In the genomic region with DNA sequence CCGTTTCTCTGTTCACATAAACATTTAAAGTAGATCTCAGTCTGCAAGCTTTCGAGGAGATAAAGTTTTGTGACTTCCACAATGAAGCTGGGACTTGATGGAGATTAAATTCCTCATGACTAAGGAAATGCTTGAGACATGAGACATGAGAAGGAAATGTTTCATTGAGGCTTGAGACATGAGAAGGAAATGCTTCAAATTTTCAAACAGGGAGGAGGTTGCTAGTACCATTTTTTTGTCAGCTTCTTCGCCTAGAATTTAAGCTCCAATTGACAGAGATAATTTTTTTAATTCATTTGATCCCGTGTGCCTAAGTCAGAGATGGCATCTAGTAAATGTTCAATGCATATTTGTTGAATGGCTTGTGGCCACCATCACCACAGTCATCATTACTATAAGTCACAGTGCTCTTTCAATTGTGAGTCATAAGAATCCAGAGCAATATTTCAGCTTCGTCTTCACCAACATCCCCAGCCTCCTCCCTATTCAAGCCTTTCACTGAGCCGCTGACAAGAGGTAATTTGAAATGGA, we compare ENCODE assay signal across 13 cellular contexts. TPM values are rescaled to one million over a fixed set of nuclear protein-coding genes. Genes with fewer than 3 reads are reported as not detected.
DNase-seq lines count a peak whose midpoint lies in the region; ATAC-seq and TF ChIP-seq lines count a peak whose summit lies in the region.
"Had no signal": no experiment of that assay in that cellular context is flagged by ENCODE, and none has a peak within 500 bp of the region (broad histone marks: within the 10 kb centered on the region; RNA-seq: fewer than 3 reads in every experiment).

No MANE protein-coding gene starts in this region.

- peaks cover 24% of the 10 kb centered on the region for H3K4me1 Mint-ChIP-seq in stimulated activated naive CD8-positive, alpha-beta T cell treated with anti-CD3 and anti-CD28 coated beads, Interleukin-15, Interleukin-2, amounts not matched to agents 100 ng/mL and 50 ng/mL, for 24 hours (ENCODE audit: low read depth)
- peaks cover 14% of the 10 kb centered on the region for H3K4me1 Mint-ChIP-seq in activated CD8-positive, alpha-beta T cell treated with anti-CD3 and anti-CD28 coated beads for 36 hours (ENCODE audit: low read depth)

- POLR2A ChIA-PET in activated CD8-positive, alpha-beta T cell treated with anti-CD3 and anti-CD28 coated beads for 36 hours (lab: Charles Lee) = interaction anchor here (0.6 to 1.8 kb wide), 2 partner anchors 20 to 69 kb away, joined by 3 to 4 read pairs; no protein-coding TSS in a partner anchor

- H3K4me1 ChIP-seq in foreskin keratinocyte = peaks cover 23% of the 10 kb centered on the region

- H3K27me3 ChIP-seq in foreskin keratinocyte = no peaks in the 10 kb centered on the region

- peaks cover 45% of the 10 kb centered on the region for H3K27me3 Mint-ChIP-seq in stimulated activated naive CD8-positive, alpha-beta T cell treated with anti-CD3 and anti-CD28 coated beads, Interleukin-15, Interleukin-2, amounts not matched to agents 100 ng/mL and 50 ng/mL, for 24 hours
- peaks cover 39% of the 10 kb centered on the region for H3K27me3 Mint-ChIP-seq in activated CD8-positive, alpha-beta T cell treated with anti-CD3 and anti-CD28 coated beads for 36 hours

- DNase-seq in activated naive CD4-positive, alpha-beta T cell treated with anti-CD3 and anti-CD28 coated beads, Interleukin-2, amount 50 U/mL, for 72 hours (ENCODE audit: low spot score in 2 of 2) = no peak
- no peak for DNase-seq in activated naive CD4-positive, alpha-beta T cell treated with anti-CD3 and anti-CD28 coated beads, Interleukin-2, amount 50 U/mL, for 16 hours
- peak; percentile 85 to 94 for DNase-seq in foreskin keratinocyte
- no peak for DNase-seq in activated CD8-positive, alpha-beta T cell treated with anti-CD3 and anti-CD28 coated beads for 36 hours
- no peak for DNase-seq in stimulated activated CD8-positive, alpha-beta memory T cell treated with anti-CD3 and anti-CD28 coated beads, Interleukin-4, amount 100 ng/mL, for 48 hours
- DNase-seq: stimulated activated naive B cell treated with anti-CD40 and anti-IgM and Interleukin-4, amounts not matched to agents 10 μg/mL and 1 μg/mL and 100 μg/mL, for 72 hours had no signal

- no peak overlapping the region for H3K27ac Mint-ChIP-seq in activated naive CD4-positive, alpha-beta T cell treated with anti-CD3 and anti-CD28 coated beads, Interleukin-2, amount 50 U/mL, for 72 hours
- no peak overlapping the region for H3K27ac Mint-ChIP-seq in stimulated activated naive CD8-positive, alpha-beta T cell treated with anti-CD3 and anti-CD28 coated beads, Interleukin-15, Interleukin-2, amounts not matched to agents 100 ng/mL and 50 ng/mL, for 24 hours
- H3K27ac Mint-ChIP-seq in activated CD8-positive, alpha-beta T cell treated with anti-CD3 and anti-CD28 coated beads for 36 hours = no peak overlapping the region
- H3K27ac Mint-ChIP-seq: CD14-positive monocyte; stimulated activated naive B cell treated with anti-CD40 and anti-IgM and Interleukin-4, amounts not matched to agents 10 μg/mL and 1 μg/mL and 100 μg/mL, for 72 hours had no signal

- TF ChIP-seq CTCF in VCaP (conservative IDR thresholded peaks at IDR 0.05) = no peak
- TF ChIP-seq CTCF in foreskin keratinocyte (conservative IDR thresholded peaks at IDR 0.05) = no peak
- no peak for TF ChIP-seq CTCF in activated CD8-positive, alpha-beta T cell treated with anti-CD3 and anti-CD28 coated beads for 36 hours (IDR thresholded peaks at IDR 0.05)

- H3K9me3 Mint-ChIP-seq in activated naive CD4-positive, alpha-beta T cell treated with anti-CD3 and anti-CD28 coated beads, Interleukin-2, amount 50 U/mL, for 72 hours = peaks cover 0 to 8% of the 10 kb centered on the region in 2 donors
- no peaks in the 10 kb centered on the region for H3K9me3 Mint-ChIP-seq in stimulated activated naive CD8-positive, alpha-beta T cell treated with anti-CD3 and anti-CD28 coated beads, Interleukin-15, Interleukin-2, amounts not matched to agents 100 ng/mL and 50 ng/mL, for 24 hours
- no peaks in the 10 kb centered on the region for H3K9me3 Mint-ChIP-seq in activated CD8-positive, alpha-beta T cell treated with anti-CD3 and anti-CD28 coated beads for 36 hours

- CTCF ChIA-PET in activated CD8-positive, alpha-beta T cell treated with anti-CD3 and anti-CD28 coated beads for 36 hours (lab: Charles Lee) = interaction anchor here (1.1 to 1.4 kb wide), 3 partner anchors 10 to 37 kb away, joined by 3 to 6 read pairs (median 3); no protein-coding TSS in a partner anchor

- H3K27ac ChIP-seq in VCaP (peak overlapping the region; percentile 64), foreskin keratinocyte (no peak overlapping the region)
- H3K27ac ChIP-seq: heart right ventricle, SK-N-MC had no signal

- intact Hi-C loops in activated CD8-positive, alpha-beta T cell treated with anti-CD3 and anti-CD28 coated beads for 36 hours (cut with micrococcal nuclease) = no loop called here

- ATAC-seq in activated naive CD4-positive, alpha-beta T cell treated with anti-CD3 and anti-CD28 coated beads, Interleukin-2, amount 50 U/mL, for 72 hours = peak; percentile 63 to 66
- ATAC-seq in foreskin keratinocyte (peak; percentile 49), HG02588 (IDR thresholded peaks at IDR 0.05; ENCODE audit: unreplicated experiment) (no peak)
- ATAC-seq in activated CD8-positive, alpha-beta T cell treated with anti-CD3 and anti-CD28 coated beads for 36 hours = no peak

- peak overlapping the region; percentile 31 for H3K4me3 Mint-ChIP-seq in stimulated activated naive CD8-positive, alpha-beta T cell treated with anti-CD3 and anti-CD28 coated beads, Interleukin-15, Interleukin-2, amounts not matched to agents 100 ng/mL and 50 ng/mL, for 24 hours
- no peak overlapping the region for H3K4me3 Mint-ChIP-seq in activated CD8-positive, alpha-beta T cell treated with anti-CD3 and anti-CD28 coated beads for 36 hours

- peaks cover 7 to 18% of the 10 kb centered on the region in 2 donors for H3K36me3 Mint-ChIP-seq in activated naive CD4-positive, alpha-beta T cell treated with anti-CD3 and anti-CD28 coated beads, Interleukin-2, amount 50 U/mL, for 72 hours
- H3K36me3 Mint-ChIP-seq in stimulated activated naive CD8-positive, alpha-beta T cell treated with anti-CD3 and anti-CD28 coated beads, Interleukin-15, Interleukin-2, amounts not matched to agents 100 ng/mL and 50 ng/mL, for 24 hours (ENCODE audit: low read depth) = no peaks in the 10 kb centered on the region
- H3K36me3 Mint-ChIP-seq in activated CD8-positive, alpha-beta T cell treated with anti-CD3 and anti-CD28 coated beads for 36 hours (ENCODE audit: low read depth) = no peaks in the 10 kb centered on the region

RNA-seq across cellular contexts. Expression of a gene that starts 0.5 kb away (rescaled TPM):
- not detected for total RNA-seq in activated naive CD4-positive, alpha-beta T cell treated with anti-CD3 and anti-CD28 coated beads, Interleukin-2, amount 50 U/mL, for 72 hours
- total RNA-seq in foreskin keratinocyte = 13.2 and 16.7 TPM in 2 replicates
- 13.1 and 14.9 TPM in 2 replicates for polyA plus RNA-seq in foreskin keratinocyte
- total RNA-seq in activated CD8-positive, alpha-beta T cell treated with anti-CD3 and anti-CD28 coated beads for 36 hours = not detected
- polyA plus RNA-seq: CD14-positive monocyte, right cardiac atrium had no signal

RNA-seq across cellular contexts. Expression of a gene that starts 39.5 kb away (rescaled TPM):
- total RNA-seq in activated naive CD4-positive, alpha-beta T cell treated with anti-CD3 and anti-CD28 coated beads, Interleukin-2, amount 50 U/mL, for 72 hours = 10 to 100 TPM; 28.3 to 29.2 TPM
- total RNA-seq in foreskin keratinocyte = 18.5 and 20.4 TPM in 2 replicates
- 13.9 and 16.7 TPM in 2 replicates for polyA plus RNA-seq in foreskin keratinocyte
- 10 to 100 TPM; 22.3 to 24.7 TPM for total RNA-seq in activated CD8-positive, alpha-beta T cell treated with anti-CD3 and anti-CD28 coated beads for 36 hours

Comparison
In these comparisons a context has a peak if more than half of its experiments do, and no peak if none do; other contexts are left out.
1. ATAC-seq: peak in activated naive CD4-positive, alpha-beta T cell treated with anti-CD3 and anti-CD28 coated beads, Interleukin-2, amount 50 U/mL, for 72 hours (2 of 2) and foreskin keratinocyte (single experiment); none in activated CD8-positive, alpha-beta T cell treated with anti-CD3 and anti-CD28 coated beads for 36 hours (single experiment) and HG02588 (single experiment).
2. DNase-seq: peak in foreskin keratinocyte (2 of 2); none in activated naive CD4-positive, alpha-beta T cell treated with anti-CD3 and anti-CD28 coated beads, Interleukin-2, amount 50 U/mL, for 72 hours (0 of 2), activated naive CD4-positive, alpha-beta T cell treated with anti-CD3 and anti-CD28 coated beads, Interleukin-2, amount 50 U/mL, for 16 hours (single experiment), activated CD8-positive, alpha-beta T cell treated with anti-CD3 and anti-CD28 coated beads for 36 hours (single experiment) and stimulated activated CD8-positive, alpha-beta memory T cell treated with anti-CD3 and anti-CD28 coated beads, Interleukin-4, amount 100 ng/mL, for 48 hours (single experiment).
3. RNA of a gene that starts 0.5 kb away (total RNA-seq): 13.2 to 16.7 TPM in foreskin keratinocyte; not detected in activated naive CD4-positive, alpha-beta T cell treated with anti-CD3 and anti-CD28 coated beads, Interleukin-2, amount 50 U/mL, for 72 hours and not detected in activated CD8-positive, alpha-beta T cell treated with anti-CD3 and anti-CD28 coated beads for 36 hours; every median in the first group is over 10 times any median in the second.